41 cellular contexts compared by ENCODE assay signal in genomic region chr11:76987203-76987602, GRCh38. TPM values are rescaled to one million over a fixed set of nuclear protein-coding genes. Genes with fewer than 3 reads are reported as not detected.
"Had no signal": no experiment of that assay in that cellular context is flagged by ENCODE, and none has a peak within 500 bp of the region (broad histone marks: within the 10 kb centered on the region; RNA-seq: fewer than 3 reads in every experiment).

No MANE protein-coding gene starts in this region.

- H3K36me3 ChIP-seq: cardiac muscle cell had no signal

- H3K27ac ChIP-seq: ascending aorta, cardiac muscle cell, VCaP had no signal

- DNase-seq: activated B cell treated with CpG ODN at 0.5 μM for 24 hours; activated CD4-positive, alpha-beta memory T cell treated with anti-CD3 and anti-CD28 coated beads for 36 hours; activated CD4-positive, alpha-beta T cell treated with anti-CD3 and anti-CD28 coated beads for 4 hours; activated CD4-positive, alpha-beta T cell treated with anti-CD3 and anti-CD28 coated beads, Interleukin-2, amount 50 U/mL, for 1 hour; activated CD4-positive, alpha-beta T cell treated with anti-CD3 and anti-CD28 coated beads, Interleukin-2, amount 50 U/mL, for 4 hours; activated CD4-positive, CD25-positive, alpha-beta regulatory T cell treated with anti-CD3 and anti-CD28 coated beads, Interleukin-2, amount 50 U/mL, for 72 hours; activated CD8-positive, alpha-beta memory T cell treated with anti-CD3 and anti-CD28 coated beads, Interleukin-2, amount 50 U/mL, for 4 hours; activated CD8-positive, alpha-beta T cell treated with anti-CD3 and anti-CD28 coated beads for 36 hours; activated effector memory CD4-positive, alpha-beta T cell treated with Interleukin-2 at 50 U/mL for 16 hours; activated gamma-delta T cell; activated naive CD4-positive, alpha-beta T cell treated with anti-CD3 and anti-CD28 coated beads, Interleukin-2, amount 10 ng/mL, durations not matched to agents 7 days and 5 days; activated naive CD4-positive, alpha-beta T cell treated with Interleukin-2 at 50 U/mL for 16 hours; activated naive CD8-positive, alpha-beta T cell treated with anti-CD3 and anti-CD28 coated beads, Interleukin-2, amount 10 ng/mL, durations not matched to agents 7 days and 5 days; activated naive CD8-positive, alpha-beta T cell treated with anti-CD3 and anti-CD28 coated beads, Interleukin-2, amount 50 U/mL, for 24 hours; activated T-cell treated with anti-CD3 and anti-CD28 coated beads for 4 hours; activated T-cell treated with anti-CD3 and anti-CD28 coated beads, Interleukin-2, amount 50 U/mL, for 1 hour; activated T-cell treated with anti-CD3 and anti-CD28 coated beads, Interleukin-2, amount 50 U/mL, for 4 hours; activated T-cell treated with anti-CD3 and anti-CD28 coated beads, Interleukin-2, amount 50 U/mL, for 72 hours; amygdala; anterior cingulate cortex; caudate nucleus; cerebellar nuclear complex; SW 1271; T-helper 1 cell; T-helper 2 cell; T-helper 9 cell had no signal

- H3K4me1 ChIP-seq: ascending aorta had no signal

- H3K4me3 ChIP-seq: ascending aorta, cardiac muscle cell had no signal

- H3K27ac Mint-ChIP-seq: activated B cell treated with CpG ODN at 0.5 μM for 24 hours; activated CD4-positive, alpha-beta memory T cell treated with anti-CD3 and anti-CD28 coated beads for 36 hours; activated CD4-positive, alpha-beta T cell treated with anti-CD3 and anti-CD28 coated beads, Interleukin-2, amount 10 ng/mL, durations not matched to agents 24 days and 14 days; activated CD8-positive, alpha-beta T cell treated with anti-CD3 and anti-CD28 coated beads for 36 hours; activated naive CD4-positive, alpha-beta T cell treated with anti-CD3 and anti-CD28 coated beads, Interleukin-2, amount 10 ng/mL, durations not matched to agents 7 days and 5 days; activated naive CD4-positive, alpha-beta T cell treated with anti-CD3 and anti-CD28 coated beads, Interleukin-2, amount 50 U/mL, for 24 hours; activated naive CD8-positive, alpha-beta T cell; activated naive CD8-positive, alpha-beta T cell treated with anti-CD3 and anti-CD28 coated beads, Interleukin-2, amount 10 ng/mL, durations not matched to agents 7 days and 5 days; activated naive CD8-positive, alpha-beta T cell treated with anti-CD3 and anti-CD28 coated beads, Interleukin-2, amount 50 U/mL, for 24 hours; activated T-cell treated with anti-CD3 and anti-CD28 coated beads, Interleukin-2, amount 50 U/mL, for 72 hours; activated T-helper 1 cell treated with anti-CD3 and anti-CD28 coated beads, Interleukin-12 subunit alpha, Interleukin-12 subunit beta, Interleukin-2, Interleukin-4 antibody, amounts not matched to agents 30 ng/mL and 10 ng/mL and 1 ng/mL, durations not matched to agents 14 hours and 24 hours and 36 hours; activated T-helper 2 cell treated with anti-CD3 and anti-CD28 coated beads, Interferon-gamma antibody, Interleukin-2, Interleukin-4, amounts not matched to agents 10 μg/mL and 5 μg/mL and 100 μg/mL, durations not matched to agents 14 hours and 24 hours and 36 hours; brain; T-helper 1 cell treated with Interleukin-12 subunit alpha and Interleukin-12 subunit beta and Interleukin-4 antibody, amounts not matched to agents 30 μg/mL and 1 μg/mL, for 36 hours; T-helper 2 cell treated with Interferon-gamma antibody and Interleukin-4, amounts not matched to agents 5 μg/mL and 100 μg/mL, for 36 hours had no signal

- ATAC-seq: activated CD8-positive, alpha-beta T cell treated with anti-CD3 and anti-CD28 coated beads for 36 hours; activated naive CD8-positive, alpha-beta T cell treated with anti-CD3 and anti-CD28 coated beads, Interleukin-2, amount 50 U/mL, for 24 hours; activated T-cell treated with anti-CD3 and anti-CD28 coated beads, Interleukin-2, amount 50 U/mL, for 4 hours had no signal

- H3K9me3 Mint-ChIP-seq: activated B cell treated with CpG ODN at 0.5 μM for 24 hours; activated CD4-positive, alpha-beta memory T cell treated with anti-CD3 and anti-CD28 coated beads for 36 hours; activated CD4-positive, alpha-beta T cell treated with anti-CD3 and anti-CD28 coated beads, Interleukin-2, amount 10 ng/mL, durations not matched to agents 24 days and 14 days; activated CD8-positive, alpha-beta T cell treated with anti-CD3 and anti-CD28 coated beads for 36 hours; activated naive CD4-positive, alpha-beta T cell treated with anti-CD3 and anti-CD28 coated beads, Interleukin-2, amount 10 ng/mL, durations not matched to agents 7 days and 5 days; activated naive CD4-positive, alpha-beta T cell treated with anti-CD3 and anti-CD28 coated beads, Interleukin-2, amount 50 U/mL, for 24 hours; activated naive CD8-positive, alpha-beta T cell treated with anti-CD3 and anti-CD28 coated beads, Interleukin-2, amount 10 ng/mL, durations not matched to agents 7 days and 5 days; activated naive CD8-positive, alpha-beta T cell treated with anti-CD3 and anti-CD28 coated beads, Interleukin-2, amount 50 U/mL, for 24 hours; activated T-cell treated with anti-CD3 and anti-CD28 coated beads, Interleukin-2, amount 50 U/mL, for 4 hours; activated T-cell treated with anti-CD3 and anti-CD28 coated beads, Interleukin-2, amount 50 U/mL, for 72 hours; activated T-helper 1 cell treated with anti-CD3 and anti-CD28 coated beads, Interleukin-12 subunit alpha, Interleukin-12 subunit beta, Interleukin-2, Interleukin-4 antibody, amounts not matched to agents 30 ng/mL and 10 ng/mL and 1 ng/mL, durations not matched to agents 14 hours and 24 hours and 36 hours; activated T-helper 2 cell treated with anti-CD3 and anti-CD28 coated beads, Interferon-gamma antibody, Interleukin-2, Interleukin-4, amounts not matched to agents 10 μg/mL and 5 μg/mL and 100 μg/mL, durations not matched to agents 14 hours and 24 hours and 36 hours; central memory CD8-positive, alpha-beta T cell; T-helper 1 cell treated with Interleukin-12 subunit alpha and Interleukin-12 subunit beta and Interleukin-4 antibody, amounts not matched to agents 30 μg/mL and 1 μg/mL, for 36 hours; T-helper 2 cell treated with Interferon-gamma antibody and Interleukin-4, amounts not matched to agents 5 μg/mL and 100 μg/mL, for 36 hours had no signal

- FAIRE-seq: bronchial epithelial cell had no signal

- H3K4me1 Mint-ChIP-seq: activated B cell treated with CpG ODN at 0.5 μM for 24 hours; activated CD4-positive, alpha-beta T cell treated with anti-CD3 and anti-CD28 coated beads, Interleukin-2, amount 10 ng/mL, durations not matched to agents 24 days and 14 days; activated naive CD4-positive, alpha-beta T cell treated with anti-CD3 and anti-CD28 coated beads, Interleukin-2, amount 10 ng/mL, durations not matched to agents 7 days and 5 days; activated naive CD4-positive, alpha-beta T cell treated with anti-CD3 and anti-CD28 coated beads, Interleukin-2, amount 50 U/mL, for 24 hours; activated naive CD8-positive, alpha-beta T cell treated with anti-CD3 and anti-CD28 coated beads, Interleukin-2, amount 50 U/mL, for 24 hours; brain; central memory CD8-positive, alpha-beta T cell had no signal

- H3K4me3 Mint-ChIP-seq: activated B cell treated with CpG ODN at 0.5 μM for 24 hours; activated CD4-positive, alpha-beta memory T cell treated with anti-CD3 and anti-CD28 coated beads for 36 hours; activated CD4-positive, alpha-beta T cell treated with anti-CD3 and anti-CD28 coated beads, Interleukin-2, amount 10 ng/mL, durations not matched to agents 24 days and 14 days; activated CD8-positive, alpha-beta T cell treated with anti-CD3 and anti-CD28 coated beads for 36 hours; activated naive CD4-positive, alpha-beta T cell treated with anti-CD3 and anti-CD28 coated beads, Interleukin-2, amount 10 ng/mL, durations not matched to agents 7 days and 5 days; activated naive CD4-positive, alpha-beta T cell treated with anti-CD3 and anti-CD28 coated beads, Interleukin-2, amount 50 U/mL, for 24 hours; activated naive CD8-positive, alpha-beta T cell; activated naive CD8-positive, alpha-beta T cell treated with anti-CD3 and anti-CD28 coated beads, Interleukin-2, amount 10 ng/mL, durations not matched to agents 7 days and 5 days; activated naive CD8-positive, alpha-beta T cell treated with anti-CD3 and anti-CD28 coated beads, Interleukin-2, amount 50 U/mL, for 24 hours; activated T-cell treated with anti-CD3 and anti-CD28 coated beads, Interleukin-2, amount 50 U/mL, for 4 hours; activated T-cell treated with anti-CD3 and anti-CD28 coated beads, Interleukin-2, amount 50 U/mL, for 72 hours; activated T-helper 1 cell treated with anti-CD3 and anti-CD28 coated beads, Interleukin-12 subunit alpha, Interleukin-12 subunit beta, Interleukin-2, Interleukin-4 antibody, amounts not matched to agents 30 ng/mL and 10 ng/mL and 1 ng/mL, durations not matched to agents 14 hours and 24 hours and 36 hours; brain; central memory CD8-positive, alpha-beta T cell; T-helper 1 cell treated with Interleukin-12 subunit alpha and Interleukin-12 subunit beta and Interleukin-4 antibody, amounts not matched to agents 30 μg/mL and 1 μg/mL, for 36 hours; T-helper 2 cell treated with Interferon-gamma antibody and Interleukin-4, amounts not matched to agents 5 μg/mL and 100 μg/mL, for 36 hours had no signal

- H3K9me3 ChIP-seq: ascending aorta had no signal

- H3K36me3 Mint-ChIP-seq: activated CD4-positive, alpha-beta memory T cell treated with anti-CD3 and anti-CD28 coated beads for 36 hours; activated naive CD4-positive, alpha-beta T cell treated with anti-CD3 and anti-CD28 coated beads, Interleukin-2, amount 10 ng/mL, durations not matched to agents 7 days and 5 days had no signal

- H3K27me3 ChIP-seq: ascending aorta, cardiac muscle cell had no signal

RNA-seq across cellular contexts. Expression of gene B3GNT6, which starts 47.0 kb away (rescaled TPM):
- total RNA-seq: activated B cell treated with CpG ODN at 0.5 μM for 24 hours; activated CD4-positive, alpha-beta memory T cell treated with anti-CD3 and anti-CD28 coated beads for 36 hours; activated CD4-positive, alpha-beta T cell treated with anti-CD3 and anti-CD28 coated beads, Interleukin-2, amount 10 ng/mL, durations not matched to agents 24 days and 14 days; activated CD8-positive, alpha-beta memory T cell treated with anti-CD3 and anti-CD28 coated beads for 36 hours; activated CD8-positive, alpha-beta T cell treated with anti-CD3 and anti-CD28 coated beads for 36 hours; activated naive CD8-positive, alpha-beta T cell treated with anti-CD3 and anti-CD28 coated beads, Interleukin-2, amount 10 ng/mL, durations not matched to agents 7 days and 5 days; activated T-cell treated with anti-CD3 and anti-CD28 coated beads, Interleukin-2, amount 50 U/mL, for 4 hours; activated T-cell treated with anti-CD3 and anti-CD28 coated beads, Interleukin-2, amount 50 U/mL, for 72 hours; activated T-helper 1 cell treated with anti-CD3 and anti-CD28 coated beads, Interleukin-12 subunit alpha, Interleukin-12 subunit beta, Interleukin-2, Interleukin-4 antibody, amounts not matched to agents 30 ng/mL and 10 ng/mL and 1 ng/mL, durations not matched to agents 14 hours and 24 hours and 36 hours; activated T-helper 2 cell treated with anti-CD3 and anti-CD28 coated beads, Interferon-gamma antibody, Interleukin-2, Interleukin-4, amounts not matched to agents 10 μg/mL and 5 μg/mL and 100 μg/mL, durations not matched to agents 14 hours and 24 hours and 36 hours; ascending aorta; cardiac muscle cell; chondrocyte had no signal
- polyA plus RNA-seq: cardiac muscle cell had no signal
